Comparison of ENCODE assay signal across 23 cellular contexts in genomic region chr6:157792671-157793070, GRCh38. TPM values are rescaled to one million over a fixed set of nuclear protein-coding genes. Genes with fewer than 3 reads are reported as not detected.
A peak's percentile ranks its signal among the peaks of the same experiment; 100 is the strongest.
DNase-seq lines count a peak whose midpoint lies in the region; ATAC-seq, FAIRE-seq and TF ChIP-seq lines count a peak whose summit lies in the region.
"Had no signal": no experiment of that assay in that cellular context is flagged by ENCODE, and none has a peak within 500 bp of the region (broad histone marks: within the 10 kb centered on the region; RNA-seq: fewer than 3 reads in every experiment).

No MANE protein-coding gene starts in this region.

- H3K9me3 ChIP-seq in endothelial cell of umbilical vein (replicated peaks; ENCODE audit: control insufficient read depth, insufficient read depth, low read length) (no peaks in the 10 kb centered on the region), psoas muscle (no peaks in the 10 kb centered on the region)

- no peaks in the 10 kb centered on the region for H3K79me2 ChIP-seq in GM23338 (replicated peaks; ENCODE audit: insufficient read depth)
- H3K79me2 ChIP-seq in endothelial cell of umbilical vein (ENCODE audit: control insufficient read depth, insufficient read depth, low read length) = no peaks in the 10 kb centered on the region

- H3K4me3 ChIP-seq in GM23338 (no peak overlapping the region), endothelial cell of umbilical vein (replicated peaks in 1 of 3; ENCODE audit: insufficient read depth in 1 of 3, low read depth in 1 of 3, low read length in 3 of 3) (no peak overlapping the region), psoas muscle (no peak overlapping the region)
- H3K4me3 ChIP-seq: BLaER1, GM12878 had no signal

- no peak for TF ChIP-seq POLR2A in endothelial cell of umbilical vein (IDR thresholded peaks at IDR 0.05; ENCODE audit: low read depth, low read length)

- no peaks in the 10 kb centered on the region for H4K20me1 ChIP-seq in GM23338 (replicated peaks; ENCODE audit: insufficient read depth)
- H4K20me1 ChIP-seq in endothelial cell of umbilical vein (replicated peaks; ENCODE audit: control insufficient read depth, extremely low read depth, insufficient read depth, low read length) = no peaks in the 10 kb centered on the region
- H4K20me1 ChIP-seq: BLaER1 had no signal

- BruUV-seq in endothelial cell of umbilical vein (replicated peaks; lab: Mats Ljungman, UMichigan) = no TSS peak

- no peak overlapping the region for H3K27ac ChIP-seq in GM23338 (ENCODE audit: low read depth)
- no peak overlapping the region for H3K27ac ChIP-seq in endothelial cell of umbilical vein (ENCODE audit: insufficient read depth, low read depth, low read length)
- no peak overlapping the region for H3K27ac ChIP-seq in psoas muscle
- H3K27ac ChIP-seq: 22Rv1, BLaER1, C4-2B had no signal

- H3K4me2 ChIP-seq in GM23338 = no peak overlapping the region
- peak overlapping the region; percentile 8 for H3K4me2 ChIP-seq in endothelial cell of umbilical vein (ENCODE audit: insufficient read depth, low read length)
- H3K4me2 ChIP-seq: BLaER1 had no signal

- H3K9ac ChIP-seq in endothelial cell of umbilical vein (replicated peaks; ENCODE audit: extremely low read depth, insufficient read depth, low read length) = no peak overlapping the region
- H3K9ac ChIP-seq: BLaER1 had no signal

- FAIRE-seq in endothelial cell of umbilical vein (lab: Jason Lieb, UNC) = peak; percentile 65
- FAIRE-seq: A204.1, D721Med, GM12878, GM18507, H1 had no signal

- no peaks in the 10 kb centered on the region for H3K36me3 ChIP-seq in GM23338 (ENCODE audit: insufficient read depth)
- no peaks in the 10 kb centered on the region for H3K36me3 ChIP-seq in endothelial cell of umbilical vein (ENCODE audit: control insufficient read depth in 2 of 2, extremely low read depth in 1 of 2, insufficient read depth in 2 of 2, low read length in 2 of 2)
- no peaks in the 10 kb centered on the region for H3K36me3 ChIP-seq in psoas muscle (ENCODE audit: insufficient read depth in 1 of 2, low read depth in 1 of 2)
- H3K36me3 ChIP-seq: BLaER1 had no signal

- no peaks in the 10 kb centered on the region for H3K27me3 Mint-ChIP-seq in GM23338 (ENCODE audit: insufficient read depth, low read depth, poor library complexity)
- H3K27me3 Mint-ChIP-seq: B cell had no signal

- no peaks in the 10 kb centered on the region for H3K9me1 ChIP-seq in endothelial cell of umbilical vein (replicated peaks; ENCODE audit: control insufficient read depth, extremely low read depth, insufficient read depth, low read length)

- H3K9me3 Mint-ChIP-seq in GM23338 = no peaks in the 10 kb centered on the region; the same call in 2 of the 3 replicates
- H3K9me3 Mint-ChIP-seq: CD4-positive, CD25-positive, alpha-beta regulatory T cell; CD8-positive, alpha-beta T cell had no signal

- 74 to 77% (median 74%) methylated on average over 2 of the region's 2 CpGs for WGBS in psoas muscle, 3 donors

- no peaks in the 10 kb centered on the region for H3K9me2 ChIP-seq in GM23338 (ENCODE audit: insufficient read depth)

- H3K4me1 Mint-ChIP-seq in GM23338 = no peaks in the 10 kb centered on the region
- H3K4me1 Mint-ChIP-seq: B cell had no signal

- no peaks in the 10 kb centered on the region for H3K36me3 Mint-ChIP-seq in GM23338 (ENCODE audit: low read depth)
- H3K36me3 Mint-ChIP-seq: CD4-positive, CD25-positive, alpha-beta regulatory T cell; CD8-positive, alpha-beta T cell had no signal

- TF ChIP-seq CTCF in GM23338 (conservative IDR thresholded peaks at IDR 0.05; ENCODE audit: low read depth in 2 of 2) (no peak), endothelial cell of umbilical vein (IDR thresholded peaks at IDR 0.05; ENCODE audit: extremely low read depth in 1 of 2, insufficient read depth in 1 of 2, low read depth in 1 of 2, low read length in 2 of 2) (no peak), psoas muscle (IDR thresholded peaks at IDR 0.05) (no peak)

- no peaks in the 10 kb centered on the region for H3K4me1 ChIP-seq in GM23338 (ENCODE audit: insufficient read depth)
- peaks cover 14% of the 10 kb centered on the region for H3K4me1 ChIP-seq in endothelial cell of umbilical vein (ENCODE audit: control insufficient read depth, extremely low read depth, insufficient read depth, low read length)
- H3K4me1 ChIP-seq in psoas muscle = no peaks in the 10 kb centered on the region
- H3K4me1 ChIP-seq: BLaER1 had no signal

- no peak for ATAC-seq in GM23338
- ATAC-seq in psoas muscle = no peak
- ATAC-seq: CD8-positive, alpha-beta T cell; GM12878 had no signal

- intact Hi-C loops in endothelial cell of umbilical vein (cut with micrococcal nuclease) = no loop called here
- intact Hi-C loops in psoas muscle (cut with DNase I) = no loop called here

- H3K27me3 ChIP-seq in GM23338 (ENCODE audit: insufficient read depth) (no peaks in the 10 kb centered on the region), endothelial cell of umbilical vein (ENCODE audit: control insufficient read depth in 2 of 2, insufficient read depth in 2 of 2, low read length in 2 of 2) (peaks cover 0 to 3% of the 10 kb centered on the region in 2 experiments), psoas muscle (ENCODE audit: insufficient read depth in 3 of 3, low read length in 2 of 3) (no peaks in the 10 kb centered on the region)
- H3K27me3 ChIP-seq: BLaER1 had no signal

- 0 out of 2 replicates have a peak overlapping the region, but pooled peaks have one; percentile 52 for H2AFZ ChIP-seq in GM23338
- peak overlapping the region; percentile 75 for H2AFZ ChIP-seq in endothelial cell of umbilical vein (ENCODE audit: low read depth, low read length)

- CTCF ChIA-PET in endothelial cell of umbilical vein (lab: Charles Lee) = interaction anchor here (1.0 to 1.4 kb wide), 3 partner anchors 15 to 81 kb away, joined by 3 to 7 read pairs (median 4); no protein-coding TSS in a partner anchor

- dilution Hi-C loops in endothelial cell of umbilical vein (cut with MboI; ENCODE audit: extremely low pct_ligation_motif_present, low sequenced_read_pairs) = no loop called here

- no peaks in the 10 kb centered on the region for H3F3A ChIP-seq in GM23338 (replicated peaks; ENCODE audit: low read depth)

- H3K27ac Mint-ChIP-seq in GM23338 = no peak overlapping the region
- H3K27ac Mint-ChIP-seq: B cell; CD4-positive, CD25-positive, alpha-beta regulatory T cell; CD8-positive, alpha-beta T cell had no signal

- DNase-seq in GM23338 (ENCODE audit: low spot score) (no peak), dermis blood vessel endothelial cell (peak; percentile 55), endothelial cell of umbilical vein (ENCODE audit: low read depth, low spot score) (peak; percentile 61), psoas muscle (no peak), HT-29 (ENCODE audit: low spot score) (no peak), globus pallidus (ENCODE audit: low spot score) (no peak)
- DNase-seq: CD4-positive, CD25-positive, alpha-beta regulatory T cell; CD8-positive, alpha-beta T cell; DMS 273 treated with DMSO at 0.1 percent for 48 hours; DMS79; EL; GDM1; H7; HCEC 1CT had no signal

- POLR2A ChIA-PET in endothelial cell of umbilical vein (lab: Charles Lee) = no interaction called here

- H3K4me3 Mint-ChIP-seq in GM23338 = no peak overlapping the region
- H3K4me3 Mint-ChIP-seq: B cell; CD4-positive, CD25-positive, alpha-beta regulatory T cell; CD8-positive, alpha-beta T cell had no signal

TF ChIP-seq in GM23338, 12 proteins besides CTCF, POLR2A, EP300 and RAD21:
- TF ChIP-seq ZNF114 (CRISPR knock-in tag; IDR thresholded peaks at IDR 0.05) = no peak
- TF ChIP-seq CREB1 (CRISPR knock-in tag; IDR thresholded peaks at IDR 0.05; ENCODE audit: low read depth) = no peak
- TF ChIP-seq ETS1 (IDR thresholded peaks at IDR 0.05) = no peak
- no peak for TF ChIP-seq EZH2phosphoT487 (IDR thresholded peaks at IDR 0.05; ENCODE audit: unreplicated experiment)
- no peak for TF ChIP-seq POLR2AphosphoS5 (IDR thresholded peaks at IDR 0.05; ENCODE audit: low read depth)

TF ChIP-seq in endothelial cell of umbilical vein, 7 proteins besides CTCF, POLR2A, EP300 and RAD21:
- TF ChIP-seq JUN (IDR thresholded peaks at IDR 0.05; ENCODE audit: borderline replicate concordance, insufficient read depth, insufficient read length, low read depth) (no peak), GATA2 (IDR thresholded peaks at IDR 0.05; ENCODE audit: insufficient read depth, insufficient read length, low read depth, low read length) (no peak), FOS (IDR thresholded peaks at IDR 0.05; ENCODE audit: borderline replicate concordance, insufficient read depth, low read length) (no peak), POLR2AphosphoS5 (IDR thresholded peaks at IDR 0.05; ENCODE audit: insufficient read depth, low read depth, low read length) (no peak), MAX (IDR thresholded peaks at IDR 0.05; ENCODE audit: insufficient read depth, insufficient read length) (no peak), MYC (IDR thresholded peaks at IDR 0.05; ENCODE audit: low read depth, low read length) (no peak), EZH2 (IDR thresholded peaks at IDR 0.05; ENCODE audit: borderline replicate concordance, low read depth, low read length, severe bottlenecking) (no peak)

RNA-seq across cellular contexts. Expression of gene SNX9, which starts 30.4 kb away (rescaled TPM):
- total RNA-seq in GM23338 (2014; rRNA removed; shearing (Covaris generic)) = 21.2 and 23.3 TPM in 2 replicates
- polyA plus RNA-seq in GM23338 (2016; fragmentation: Nextera tagmentation; extraction: Ambion mirVana) (18.1 and 18.4 TPM in 2 replicates), endothelial cell of umbilical vein (22.7 and 27.5 TPM in 2 replicates), psoas muscle (10 to 100 TPM; 18.4 to 26.5 (median 18.9) TPM)
- total RNA-seq in dermis blood vessel endothelial cell (51.4 and 61.4 TPM in 2 replicates), endothelial cell of umbilical vein (51.4 and 54.5 TPM in 2 replicates), psoas muscle (10 to 100 TPM; 23.4 to 30.7 (median 29.4) TPM)
- 37.3 and 40.2 TPM in 2 replicates for polyA plus RNA-seq in endothelial cell of umbilical vein (2011; cell fraction: cytosol; rRNA removed)
- polyA plus RNA-seq in endothelial cell of umbilical vein (2011; cell fraction: nucleus; rRNA removed) = 54.5 and 56.3 TPM in 2 replicates
- 32.2 and 32.5 TPM in 2 replicates for polyA plus RNA-seq in endothelial cell of umbilical vein (2012)
- 27.5 and 29.1 TPM in 2 replicates for polyA minus RNA-seq in endothelial cell of umbilical vein
- polyA minus RNA-seq in endothelial cell of umbilical vein (2011; cell fraction: cytosol; rRNA and poly(A)+ RNA removed) = 12.6 TPM
- 25.7 and 25.8 TPM in 2 replicates for polyA minus RNA-seq in endothelial cell of umbilical vein (2011; cell fraction: nucleus; rRNA and poly(A)+ RNA removed)
- 10.6 and 11.1 TPM in 2 replicates for total RNA-seq in HT-29 (2014; rRNA removed; shearing (Covaris generic))

Comparison
In these comparisons a context has a peak if more than half of its experiments do, and no peak if none do; other contexts are left out.
1. DNase-seq: peak in dermis blood vessel endothelial cell (single experiment) and endothelial cell of umbilical vein (single experiment); none in GM23338 (single experiment), psoas muscle (0 of 2), HT-29 (single experiment) and globus pallidus (single experiment).